In the genomic region with DNA sequence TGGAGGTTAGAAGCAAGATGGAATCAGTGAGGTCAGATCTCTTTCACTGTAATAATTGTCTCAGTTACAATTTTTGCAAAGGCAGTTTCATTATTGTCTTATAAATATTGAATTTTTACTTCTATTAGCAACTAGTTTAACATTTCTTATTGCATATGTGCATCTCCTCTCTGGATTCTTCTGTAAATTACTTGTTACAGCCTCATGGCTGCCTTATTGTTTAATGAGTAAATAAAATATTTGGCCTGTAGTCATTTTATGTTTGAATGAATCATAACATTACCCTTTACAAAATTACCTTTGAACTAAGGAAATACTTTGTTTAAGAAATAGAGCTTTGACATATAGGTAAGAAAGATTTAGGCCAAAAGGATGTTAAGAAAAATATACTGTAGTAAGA, we compare ENCODE assay signal across 27 cellular contexts.
"Had no signal": no experiment of that assay in that cellular context is flagged by ENCODE, and none has a peak within 500 bp of the region (broad histone marks: within the 10 kb centered on the region; RNA-seq: fewer than 3 reads in every experiment).

No MANE protein-coding gene starts in this region.

- H3K36me3 ChIP-seq: neutrophil, right lobe of liver, thoracic aorta, upper lobe of left lung, vagina had no signal

- H3K9me3 ChIP-seq: neutrophil, right lobe of liver, upper lobe of left lung, vagina had no signal

- FAIRE-seq: colon, frontal cortex had no signal

- H3K36me3 Mint-ChIP-seq: activated naive CD4-positive, alpha-beta T cell treated with anti-CD3 and anti-CD28 coated beads, Interleukin-2, amount 50 U/mL, for 24 hours; stimulated activated effector memory CD8-positive, alpha-beta T cell treated with anti-CD3 and anti-CD28 coated beads, Interleukin-12 subunit alpha, Interleukin-12 subunit beta, amount 100 ng/mL, for 72 hours had no signal

- H3K79me2 ChIP-seq: hepatocyte had no signal

- DNase-seq: activated CD4-positive, alpha-beta T cell treated with anti-CD3 and anti-CD28 coated beads, Interleukin-2, amount 50 U/mL, for 1 hour; activated CD8-positive, alpha-beta T cell treated with anti-CD3 and anti-CD28 coated beads for 36 hours; activated naive CD8-positive, alpha-beta T cell treated with anti-CD3 and anti-CD28 coated beads, Interleukin-2, amount 50 U/mL, for 24 hours; activated T-cell treated with anti-CD3 and anti-CD28 coated beads, Interleukin-2, amount 50 U/mL, for 4 hours; amygdala; dermis blood vessel endothelial cell; effector CD4-positive, alpha-beta T cell; glutamatergic neuron; left cardiac atrium; left ventricle myocardium superior; right lobe of liver; stimulated activated CD4-positive, alpha-beta T cell treated with anti-CD3 and anti-CD28 coated beads, Interleukin-4, amount 100 ng/mL, for 24 hours; T-helper 2 cell; upper lobe of left lung had no signal

- H3K27me3 Mint-ChIP-seq: activated CD8-positive, alpha-beta T cell treated with anti-CD3 and anti-CD28 coated beads for 36 hours; activated naive CD4-positive, alpha-beta T cell treated with anti-CD3 and anti-CD28 coated beads, Interleukin-2, amount 50 U/mL, for 24 hours; activated naive CD8-positive, alpha-beta T cell treated with anti-CD3 and anti-CD28 coated beads, Interleukin-2, amount 50 U/mL, for 24 hours; activated T-helper 17 cell treated with anti-CD3 and anti-CD28 coated beads, Interleukin-2, amount 50 U/mL, for 72 hours; progenitor cell of endocrine pancreas; stimulated activated naive CD8-positive, alpha-beta T cell treated with anti-CD3 and anti-CD28 coated beads, Interleukin-15, Interleukin-2, amounts not matched to agents 100 ng/mL and 50 ng/mL, for 24 hours had no signal

- H2AFZ ChIP-seq: hepatocyte had no signal

- H3K4me1 ChIP-seq: right lobe of liver, upper lobe of left lung, vagina had no signal

- H3K4me3 ChIP-seq: hepatocyte, right lobe of liver, thoracic aorta, upper lobe of left lung, vagina had no signal

- H3K4me3 Mint-ChIP-seq: activated CD8-positive, alpha-beta T cell treated with anti-CD3 and anti-CD28 coated beads for 36 hours; activated naive CD4-positive, alpha-beta T cell treated with anti-CD3 and anti-CD28 coated beads, Interleukin-2, amount 50 U/mL, for 24 hours; activated naive CD8-positive, alpha-beta T cell treated with anti-CD3 and anti-CD28 coated beads, Interleukin-2, amount 50 U/mL, for 24 hours; activated T-cell treated with anti-CD3 and anti-CD28 coated beads, Interleukin-2, amount 50 U/mL, for 4 hours; activated T-helper 17 cell treated with anti-CD3 and anti-CD28 coated beads, Interleukin-2, amount 50 U/mL, for 72 hours; nephron; stimulated activated effector memory CD8-positive, alpha-beta T cell treated with anti-CD3 and anti-CD28 coated beads, Interleukin-12 subunit alpha, Interleukin-12 subunit beta, amount 100 ng/mL, for 72 hours; stimulated activated naive CD8-positive, alpha-beta T cell treated with anti-CD3 and anti-CD28 coated beads, Interleukin-15, Interleukin-2, amounts not matched to agents 100 ng/mL and 50 ng/mL, for 24 hours; WTC11 had no signal

- H3K27me3 ChIP-seq: hepatocyte, neutrophil, right lobe of liver, upper lobe of left lung, vagina had no signal

- H3K27ac Mint-ChIP-seq: activated CD8-positive, alpha-beta T cell treated with anti-CD3 and anti-CD28 coated beads for 36 hours; activated naive CD4-positive, alpha-beta T cell treated with anti-CD3 and anti-CD28 coated beads, Interleukin-2, amount 50 U/mL, for 24 hours; activated naive CD8-positive, alpha-beta T cell treated with anti-CD3 and anti-CD28 coated beads, Interleukin-2, amount 50 U/mL, for 24 hours; activated T-helper 17 cell treated with anti-CD3 and anti-CD28 coated beads, Interleukin-2, amount 50 U/mL, for 72 hours; progenitor cell of endocrine pancreas; stimulated activated effector memory CD8-positive, alpha-beta T cell treated with anti-CD3 and anti-CD28 coated beads, Interleukin-12 subunit alpha, Interleukin-12 subunit beta, amount 100 ng/mL, for 72 hours; stimulated activated naive CD8-positive, alpha-beta T cell treated with anti-CD3 and anti-CD28 coated beads, Interleukin-15, Interleukin-2, amounts not matched to agents 100 ng/mL and 50 ng/mL, for 24 hours; WTC11 had no signal

- H3K4me1 Mint-ChIP-seq: activated naive CD4-positive, alpha-beta T cell treated with anti-CD3 and anti-CD28 coated beads, Interleukin-2, amount 50 U/mL, for 24 hours; activated naive CD8-positive, alpha-beta T cell treated with anti-CD3 and anti-CD28 coated beads, Interleukin-2, amount 50 U/mL, for 24 hours; activated T-helper 17 cell treated with anti-CD3 and anti-CD28 coated beads, Interleukin-2, amount 50 U/mL, for 72 hours; nephron; stimulated activated effector memory CD8-positive, alpha-beta T cell treated with anti-CD3 and anti-CD28 coated beads, Interleukin-12 subunit alpha, Interleukin-12 subunit beta, amount 100 ng/mL, for 72 hours had no signal

- H3K9me3 Mint-ChIP-seq: activated naive CD4-positive, alpha-beta T cell treated with anti-CD3 and anti-CD28 coated beads, Interleukin-2, amount 50 U/mL, for 24 hours; activated naive CD8-positive, alpha-beta T cell treated with anti-CD3 and anti-CD28 coated beads, Interleukin-2, amount 50 U/mL, for 24 hours; activated T-helper 17 cell treated with anti-CD3 and anti-CD28 coated beads, Interleukin-2, amount 50 U/mL, for 72 hours had no signal

- H3K4me2 ChIP-seq: hepatocyte had no signal

- H3K27ac ChIP-seq: hepatocyte, neutrophil, right lobe of liver, thoracic aorta, upper lobe of left lung, vagina had no signal

- ATAC-seq: activated CD8-positive, alpha-beta T cell treated with anti-CD3 and anti-CD28 coated beads for 36 hours; activated naive CD8-positive, alpha-beta T cell treated with anti-CD3 and anti-CD28 coated beads, Interleukin-2, amount 50 U/mL, for 24 hours; activated T-cell treated with anti-CD3 and anti-CD28 coated beads, Interleukin-2, amount 50 U/mL, for 4 hours; activated T-helper 17 cell treated with anti-CD3 and anti-CD28 coated beads, Interleukin-2, amount 50 U/mL, for 72 hours; left cardiac atrium; left ventricle myocardium superior; right lobe of liver; stimulated activated effector memory CD8-positive, alpha-beta T cell treated with anti-CD3 and anti-CD28 coated beads, Interleukin-12 subunit alpha, Interleukin-12 subunit beta, amount 100 ng/mL, for 72 hours; WTC11 had no signal
